9 cellular contexts compared by ENCODE assay signal in genomic region chr22:49970528-49971231, GRCh38. TPM values are rescaled to one million over a fixed set of nuclear protein-coding genes. Genes with fewer than 3 reads are reported as not detected.
DNase-seq lines count a peak whose midpoint lies in the region; ATAC-seq and FAIRE-seq lines count a peak whose summit lies in the region.
"Had no signal": no experiment of that assay in that cellular context is flagged by ENCODE, and none has a peak within 500 bp of the region (broad histone marks: within the 10 kb centered on the region; RNA-seq: fewer than 3 reads in every experiment).

No MANE protein-coding gene starts in this region.

- H3K27me3 ChIP-seq in BLaER1 treated with 17β-estradiol and CSF1 and Interleukin-3, amounts not matched to agents 10 nM and 100 nM, result peaks cover 7 to 26% (median 18%) of the 10 kb centered on the region in 11 experiments; a peak in 21 of 22 replicates
- H3K27me3 ChIP-seq in esophagus (ENCODE audit: control insufficient read depth in 1 of 2, insufficient read depth in 2 of 2, low read length in 2 of 2), result no peaks in the 10 kb centered on the region

- 7 to 8% methylated on average over 32 of the region's 32 CpGs for WGBS in esophagus, 2 donors

- peak; percentile 95 for FAIRE-seq in GM19239 (lab: Jason Lieb, UNC)
- FAIRE-seq: colon had no signal

- peaks cover 2 to 51% (median 17%) of the 10 kb centered on the region in 11 experiments; a peak in 18 of 22 replicates for H4K20me1 ChIP-seq in BLaER1 treated with 17β-estradiol and CSF1 and Interleukin-3, amounts not matched to agents 10 nM and 100 nM

- peaks cover 51 to 70% (median 55%) of the 10 kb centered on the region in 10 experiments for H3K4me1 ChIP-seq in BLaER1 treated with 17β-estradiol and CSF1 and Interleukin-3, amounts not matched to agents 10 nM and 100 nM
- peaks cover 0 to 35% of the 10 kb centered on the region in 2 donors for H3K4me1 ChIP-seq in esophagus (ENCODE audit: control insufficient read depth in 2 of 2, insufficient read depth in 2 of 2, low read length in 1 of 2)

- ATAC-seq in HG03460 (IDR thresholded peaks at IDR 0.05; ENCODE audit: unreplicated experiment), result peak; percentile 68

- peak overlapping the region; percentile 56 to 84 (median 79) for H3K9ac ChIP-seq in BLaER1 treated with 17β-estradiol and CSF1 and Interleukin-3, amounts not matched to agents 10 nM and 100 nM

- H3K27ac ChIP-seq in BLaER1 treated with 17β-estradiol and CSF1 and Interleukin-3, amounts not matched to agents 10 nM and 100 nM, result peak overlapping the region; percentile 63 to 86 (median 80)
- peak overlapping the region; percentile 80 to 90 for H3K27ac ChIP-seq in esophagus (ENCODE audit: low read depth in 2 of 2, low read length in 1 of 2)

- DNase-seq in GM19239 (ENCODE audit: insufficient read length, low spot score) (peak; percentile 86), OCI-M2 (lab: John Stamatoyannopoulos, UW; ENCODE audit: unreplicated experiment) (peak; percentile 41), activated T-cell treated with anti-CD3 and anti-CD28 coated beads for 48 hours (ENCODE audit: low read depth) (peak; percentile 94), mucosa of gallbladder (ENCODE audit: low spot score) (peak; percentile 94)
- peak; percentile 87 to 92 for DNase-seq in stimulated activated CD8-positive, alpha-beta memory T cell treated with anti-CD3 and anti-CD28 coated beads, Interleukin-4, amount 100 ng/mL, for 1 hour (ENCODE audit: low read depth in 2 of 2, low spot score in 1 of 2)

- H3K4me3 ChIP-seq in BLaER1 treated with 17β-estradiol and CSF1 and Interleukin-3, amounts not matched to agents 10 nM and 100 nM, result peak overlapping the region; percentile 48 to 71 (median 58)
- peak overlapping the region; percentile 46 to 49 for H3K4me3 ChIP-seq in esophagus (ENCODE audit: low read depth in 1 of 2, low read length in 2 of 2)

- H3K36me3 ChIP-seq in BLaER1 treated with 17β-estradiol and CSF1 and Interleukin-3, amounts not matched to agents 10 nM and 100 nM, result 0 out of 22 replicates have a peak, but pooled peaks cover 0 to under 1% (median 0%) of the 10 kb centered on the region in 11 experiments
- H3K36me3 ChIP-seq in esophagus (ENCODE audit: control insufficient read depth in 2 of 2, insufficient read depth in 2 of 2, low read length in 1 of 2), result peaks cover 0 to 3% of the 10 kb centered on the region in 2 donors

- no peaks in the 10 kb centered on the region for H3K9me3 ChIP-seq in BLaER1 treated with 17β-estradiol and CSF1 and Interleukin-3, amounts not matched to agents 10 nM and 100 nM (replicated peaks in 1 of 11)
- H3K9me3 ChIP-seq in esophagus (ENCODE audit: control insufficient read depth in 2 of 2, insufficient read depth in 1 of 2, low read depth in 1 of 2, low read length in 1 of 2), result no peaks in the 10 kb centered on the region

- H3K4me2 ChIP-seq in BLaER1 treated with 17β-estradiol and CSF1 and Interleukin-3, amounts not matched to agents 10 nM and 100 nM, result peak overlapping the region; percentile 95 to 100 (median 98)

RNA-seq across cellular contexts. Expression of gene PIM3, which starts 10.1 kb away (rescaled TPM):
- 10 to 100 TPM; 33.8 to 43.4 TPM for polyA plus RNA-seq in esophagus
- 63.2 TPM for total RNA-seq in mucosa of gallbladder

RNA-seq across cellular contexts. Expression of gene IL17REL, which starts 41.9 kb away (rescaled TPM):
- polyA plus RNA-seq in esophagus, result not detected
- 0.06 TPM for total RNA-seq in mucosa of gallbladder

RNA-seq across cellular contexts. Expression of gene CRELD2, which starts 52.2 kb away (rescaled TPM):
- polyA plus RNA-seq in esophagus, result 10 to 100 TPM; 16.1 to 31.2 TPM
- total RNA-seq in mucosa of gallbladder, result 56.6 TPM

RNA-seq across cellular contexts. Expression of gene ALG12, which starts 52.4 kb away (rescaled TPM):
- 1 to 10 TPM; 8.6 TPM for polyA plus RNA-seq in esophagus
- 36.7 TPM for total RNA-seq in mucosa of gallbladder

Comparison
In these comparisons a context has a peak if more than half of its experiments do, and no peak if none do; other contexts are left out.
1. Peak in every context shown above with its lines: DNase-seq, ATAC-seq, H3K4me3 ChIP-seq and H3K27ac ChIP-seq.
2. DNase-seq: peak in every context shown above with its lines; median percentile 94 in activated T-cell treated with anti-CD3 and anti-CD28 coated beads for 48 hours; 94 in mucosa of gallbladder; 90 in stimulated activated CD8-positive, alpha-beta memory T cell treated with anti-CD3 and anti-CD28 coated beads, Interleukin-4, amount 100 ng/mL, for 1 hour; 86 in GM19239; 41 in OCI-M2.